In genomic region chr3:43162573-43163084, GRCh38 we compare ENCODE assay signal across 8 cellular contexts. TPM values are rescaled to one million over a fixed set of nuclear protein-coding genes. Genes with fewer than 3 reads are reported as not detected.
A peak's percentile ranks its signal among the peaks of the same experiment; 100 is the strongest.
DNase-seq lines count a peak whose midpoint lies in the region; ATAC-seq and TF ChIP-seq lines count a peak whose summit lies in the region.

No MANE protein-coding gene starts in this region.

- H3K36me3 Mint-ChIP-seq in endodermal cell (ENCODE audit: low read depth), result no peaks in the 10 kb centered on the region

- H3K4me3 ChIP-seq in Jurkat, Clone E6-1 (ENCODE audit: low read length), result no peak overlapping the region
- H3K4me3 ChIP-seq in endodermal cell (ENCODE audit: low read length), result no peak overlapping the region
- H3K4me3 ChIP-seq in skeletal muscle tissue (ENCODE audit: low read length in 3 of 3), result peak overlapping the region; percentile 4 to 32 (median 29)

- peak; percentile 26 for DNase-seq in Jurkat, Clone E6-1 (ENCODE audit: low read depth, low spot score)
- DNase-seq in activated CD8-positive, alpha-beta memory T cell treated with anti-CD3 and anti-CD28 coated beads, Interleukin-2, amount 50 U/mL, for 4 hours, result peak; percentile 43
- DNase-seq in endodermal cell (peak; percentile 60), SK-N-DZ (ENCODE audit: low spot score) (no peak), NCI-H345 (lab: John Stamatoyannopoulos, UW) (no peak), NCI-H2029 (lab: John Stamatoyannopoulos, UW) (no peak)

- H3K4me1 ChIP-seq in endodermal cell (ENCODE audit: control insufficient read depth, insufficient read depth, low read length) (peaks cover 6% of the 10 kb centered on the region), skeletal muscle tissue (ENCODE audit: control insufficient read depth in 3 of 3, insufficient read depth in 3 of 3, low read length in 3 of 3) (peaks cover 6 to 8% (median 7%) of the 10 kb centered on the region in 3 donors)

- H3K9me3 Mint-ChIP-seq in endodermal cell, result peaks cover 13% of the 10 kb centered on the region

- no peak overlapping the region for H3K27ac ChIP-seq in endodermal cell (ENCODE audit: low read depth, low read length)
- H3K27ac ChIP-seq in skeletal muscle tissue (ENCODE audit: low read depth, low read length), result no peak overlapping the region

- 91 to 92% methylated on average over 6 to 8 of the region's 8 CpGs for WGBS in endodermal cell (ENCODE audit: insufficient coverage in 1 of 2, insufficient read length in 1 of 2), 2 experiments

- H3K27me3 ChIP-seq in endodermal cell (ENCODE audit: control insufficient read depth, insufficient read depth, low read length, poor library complexity, severe bottlenecking) (peaks cover 2% of the 10 kb centered on the region), skeletal muscle tissue (ENCODE audit: control insufficient read depth in 3 of 3, insufficient read depth in 3 of 3, low read length in 3 of 3) (peaks cover 0 to 2% (median 2%) of the 10 kb centered on the region in 3 donors)

- H3K27me3 Mint-ChIP-seq in endodermal cell (ENCODE audit: insufficient read depth), result peaks cover 5% of the 10 kb centered on the region

- peaks cover 12% of the 10 kb centered on the region for H3K4me1 Mint-ChIP-seq in endodermal cell

- no peak overlapping the region for H3K27ac Mint-ChIP-seq in endodermal cell

- no peak overlapping the region for H3K4me3 Mint-ChIP-seq in endodermal cell

- no peak for TF ChIP-seq CTCF in endodermal cell (conservative IDR thresholded peaks at IDR 0.05)

- H3K36me3 ChIP-seq in endodermal cell (ENCODE audit: control insufficient read depth, insufficient read depth, low read length) (no peaks in the 10 kb centered on the region), skeletal muscle tissue (ENCODE audit: control insufficient read depth in 3 of 3, insufficient read depth in 3 of 3, low read length in 3 of 3) (no peaks in the 10 kb centered on the region)

- H3K9me3 ChIP-seq in endodermal cell (ENCODE audit: control insufficient read depth, low read length), result peaks cover 6% of the 10 kb centered on the region
- H3K9me3 ChIP-seq in skeletal muscle tissue (ENCODE audit: control insufficient read depth in 3 of 3, low read length in 3 of 3), result peaks cover 0 to 3% (median 0%) of the 10 kb centered on the region in 3 donors

- ATAC-seq in esophagus mucosa, result no peak

- H3K9ac ChIP-seq in endodermal cell (ENCODE audit: extremely low read depth, low read length, poor library complexity, severe bottlenecking) (no peak overlapping the region), skeletal muscle tissue (ENCODE audit: low read depth in 1 of 3, low read length in 3 of 3) (peak overlapping the region in 1 of 3 donors; percentile 9)

RNA-seq across cellular contexts. Expression of gene POMGNT2, which starts 56.8 kb away (rescaled TPM):
- 23.0 TPM for polyA plus RNA-seq in Jurkat, Clone E6-1 (2012; ENCODE audit: insufficient read depth, insufficient read length)
- total RNA-seq in endodermal cell (10 to 100 TPM; 12.7 to 14.5 TPM), skeletal muscle tissue (13.0 TPM), esophagus mucosa (4.7 TPM)
- 20.4 TPM for polyA plus RNA-seq in endodermal cell (2013, experiment 1 of 2)
- 18.7 TPM for polyA plus RNA-seq in endodermal cell (2013, experiment 2 of 2)
- 37.7 and 44.4 TPM in 2 replicates for polyA plus RNA-seq in SK-N-DZ (2014; cell fraction: cytosol; rRNA removed)
- polyA plus RNA-seq in SK-N-DZ (2014; cell fraction: nucleus; rRNA removed), result 18.2 and 25.3 TPM in 2 replicates

Comparison
In these comparisons a context has a peak if more than half of its experiments do, and no peak if none do; other contexts are left out.
1. DNase-seq: peak in Jurkat, Clone E6-1 (single experiment), activated CD8-positive, alpha-beta memory T cell treated with anti-CD3 and anti-CD28 coated beads, Interleukin-2, amount 50 U/mL, for 4 hours (single experiment) and endodermal cell (single experiment); none in SK-N-DZ (single experiment), NCI-H345 (single experiment) and NCI-H2029 (single experiment).
2. H3K4me3 ChIP-seq: peak in skeletal muscle tissue (3 of 3); none in Jurkat, Clone E6-1 (single experiment) and endodermal cell (single experiment).